In the genomic region with DNA sequence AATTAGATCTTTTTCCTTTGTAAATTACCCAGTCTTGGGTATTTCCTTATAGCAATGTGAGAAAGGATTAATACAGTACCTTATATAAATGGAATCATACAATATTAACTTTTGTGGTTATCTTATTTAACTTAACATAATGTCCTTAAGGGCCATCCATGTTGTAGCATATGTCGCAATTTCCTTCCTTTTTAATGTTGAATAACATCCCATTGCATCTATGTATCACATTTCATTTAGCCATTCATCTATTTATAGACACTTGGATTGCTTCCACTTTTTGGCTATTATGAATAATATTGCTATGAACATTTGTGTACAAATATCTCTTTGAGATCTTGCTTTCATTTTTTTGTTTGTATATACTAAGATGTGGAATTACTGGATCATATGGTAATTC, we compare ENCODE assay signal across 18 cellular contexts.
A peak's percentile ranks its signal among the peaks of the same experiment; 100 is the strongest.
DNase-seq lines count a peak whose midpoint lies in the region; ATAC-seq, FAIRE-seq and TF ChIP-seq lines count a peak whose summit lies in the region.
"Had no signal": no experiment of that assay in that cellular context is flagged by ENCODE, and none has a peak within 500 bp of the region (broad histone marks: within the 10 kb centered on the region; RNA-seq: fewer than 3 reads in every experiment).

No MANE protein-coding gene starts in this region.

- no peak for TF ChIP-seq EP300 in K562 (IDR thresholded peaks at IDR 0.05; ENCODE audit: low read length)

- H3K9ac ChIP-seq in GM23248, result no peak overlapping the region
- no peak overlapping the region for H3K9ac ChIP-seq in K562 (ENCODE audit: insufficient read depth in 1 of 2, low read depth in 2 of 2, low read length in 2 of 2)

- intact Hi-C loops in K562 (cut with micrococcal nuclease), result no loop called here

- CTCF ChIA-PET in K562 (lab: Yijun Ruan, JAX; ENCODE audit: low intra/inter-chr PET ratio), result no interaction called here

- no peaks in the 10 kb centered on the region for H3K9me1 ChIP-seq in K562 (ENCODE audit: control insufficient read depth, insufficient read depth, low read length)

- H3K4me1 ChIP-seq in GM23248 (ENCODE audit: insufficient read depth) (no peaks in the 10 kb centered on the region), K562 (replicated peaks in 1 of 2; ENCODE audit: control insufficient read depth in 2 of 2, insufficient read depth in 2 of 2, low read length in 2 of 2) (no peaks in the 10 kb centered on the region)
- H3K4me1 ChIP-seq: Caco-2, SJSA1 had no signal

- no TSS peak for BruUV-seq in K562 (replicated peaks; lab: Mats Ljungman, UMichigan)

- H3K4me2 ChIP-seq in GM23248 (ENCODE audit: unreplicated experiment) (no peak overlapping the region), K562 (ENCODE audit: insufficient read depth, low read length) (no peak overlapping the region)

- no peaks in the 10 kb centered on the region for H3K9me2 ChIP-seq in GM23248 (ENCODE audit: insufficient read depth)

- FAIRE-seq in K562 (lab: Jason Lieb, UNC), result no peak
- FAIRE-seq: HTR-8/SVneo had no signal

- H3K27ac ChIP-seq in GM23248, result no peak overlapping the region
- H3K27ac ChIP-seq in K562 (ENCODE audit: extremely low read depth, low read depth, low read length), result no peak overlapping the region
- no peak overlapping the region for H3K27ac ChIP-seq in WERI-Rb-1
- H3K27ac ChIP-seq: HL-60, SJSA1 had no signal

- no peak for TF ChIP-seq POLR2A in K562 (conservative IDR thresholded peaks at IDR 0.05)

- no peak for TF ChIP-seq RAD21 in K562 (CRISPR knock-in tag; conservative IDR thresholded peaks at IDR 0.05 in 1 of 2, IDR thresholded peaks at IDR 0.05 in 1 of 2)

- H3K9me3 ChIP-seq in GM23248 (ENCODE audit: low read depth), result no peaks in the 10 kb centered on the region
- no peaks in the 10 kb centered on the region for H3K9me3 ChIP-seq in K562 (replicated peaks; ENCODE audit: control insufficient read depth, insufficient read depth, low read depth, low read length)
- no peaks in the 10 kb centered on the region for H3K9me3 ChIP-seq in WERI-Rb-1 (ENCODE audit: severe bottlenecking)
- H3K9me3 ChIP-seq: Caco-2, SJSA1 had no signal

- ATAC-seq in K562 (no peak), HG03039 (IDR thresholded peaks at IDR 0.05; ENCODE audit: unreplicated experiment) (no peak), GM19463 (IDR thresholded peaks at IDR 0.05; ENCODE audit: unreplicated experiment) (no peak), HG03432 (IDR thresholded peaks at IDR 0.05; ENCODE audit: unreplicated experiment) (no peak)

- TF ChIP-seq CTCF in K562 (IDR thresholded peaks at IDR 0.05 in 2 of 3, conservative IDR thresholded peaks at IDR 0.05 in 1 of 3; ENCODE audit: insufficient read depth in 2 of 3, low read depth in 1 of 3, low read length in 3 of 3), result no peak
- TF ChIP-seq CTCF in fibroblast of pulmonary artery (IDR thresholded peaks at IDR 0.05; ENCODE audit: low read length, missing control alignments), result no peak
- no peak for TF ChIP-seq CTCF in WERI-Rb-1 (IDR thresholded peaks at IDR 0.05; ENCODE audit: low read depth, low read length)

- no peaks in the 10 kb centered on the region for H3F3A ChIP-seq in GM23248 (ENCODE audit: insufficient read depth)

- no peaks in the 10 kb centered on the region for H3K27me3 ChIP-seq in GM23248 (replicated peaks; ENCODE audit: insufficient read depth)
- H3K27me3 ChIP-seq in K562 (ENCODE audit: control insufficient read depth in 2 of 2, insufficient read depth in 2 of 2, low read length in 2 of 2), result no peaks in the 10 kb centered on the region
- no peaks in the 10 kb centered on the region for H3K27me3 ChIP-seq in WERI-Rb-1 (ENCODE audit: insufficient read depth, low read depth, severe bottlenecking)
- H3K27me3 ChIP-seq: SJSA1 had no signal

- POLR2A ChIA-PET in K562 (lab: Yijun Ruan, JAX), result no interaction called here

- H4K20me1 ChIP-seq in GM23248 (ENCODE audit: insufficient read depth) (no peaks in the 10 kb centered on the region), K562 (replicated peaks; ENCODE audit: control insufficient read depth, insufficient read depth, low read length) (no peaks in the 10 kb centered on the region)

- in situ Hi-C loops in GM23248 (cut with MboI), result no loop called here
- in situ Hi-C loops in K562 (cut with MboI), result no loop called here

- H2AFZ ChIP-seq in GM23248 (no peak overlapping the region), K562 (ENCODE audit: low read depth, low read length) (no peak overlapping the region)

- no peaks in the 10 kb centered on the region for H3K36me3 ChIP-seq in GM23248 (ENCODE audit: low read depth)
- no peaks in the 10 kb centered on the region for H3K36me3 ChIP-seq in K562 (ENCODE audit: control insufficient read depth, insufficient read depth, low read length)
- no peaks in the 10 kb centered on the region for H3K36me3 ChIP-seq in WERI-Rb-1
- H3K36me3 ChIP-seq: SJSA1 had no signal

- H3K79me2 ChIP-seq in GM23248 (ENCODE audit: insufficient read depth), result no peaks in the 10 kb centered on the region
- no peaks in the 10 kb centered on the region for H3K79me2 ChIP-seq in K562 (ENCODE audit: control insufficient read depth, insufficient read depth, low read length)

- WGBS in GM23248 (ENCODE audit: low coverage in 1 of 2, low lambda C conversion rate in 2 of 2, missing lambda C conversion rate in 2 of 2), 2 experiments, result 18 to 20% methylated on average over 1 of the region's 1 CpG
- 0% methylated on average over 1 of the region's 1 CpG for WGBS in K562 (ENCODE audit: insufficient coverage, low coverage, missing lambda C conversion rate)

- H3K4me3 ChIP-seq in GM23248 (no peak overlapping the region), K562 (no peak overlapping the region), fibroblast of pulmonary artery (replicated peaks; ENCODE audit: low read depth, low read length) (no peak overlapping the region), WERI-Rb-1 (ENCODE audit: low read depth, low read length) (no peak overlapping the region)
- H3K4me3 ChIP-seq: SJSA1 had no signal

- DNase-seq in GM23248 (peak; percentile 1), Kasumi-1 (lab: John Stamatoyannopoulos, UW) (peak; percentile 58 to 63), K562 (ENCODE audit: extremely low read depth in 1 of 4, low spot score in 3 of 4) (no peak), fibroblast of pulmonary artery (ENCODE audit: low read depth) (peak; percentile 69), WERI-Rb-1 (no peak)
- DNase-seq: Caco-2; CD4-positive, CD25-positive, alpha-beta regulatory T cell; HFFc6; NCI-H1105 treated with DMSO at 0.1 percent for 48 hours; NCI-H1694 treated with DMSO at 0.1 percent for 48 hours; NCI-H345; NCI-H526 had no signal

TF ChIP-seq in K562, 482 proteins besides CTCF, POLR2A, EP300 and RAD21:
- TF ChIP-seq XRCC5 (IDR thresholded peaks at IDR 0.05; ENCODE audit: low read depth, low read length) (no peak), CEBPB (tag; IDR thresholded peaks at IDR 0.05) (0 out of 2 replicates have a peak, but pooled peaks have one; percentile 14)

Comparison
In these comparisons a context has a peak if more than half of its experiments do, and no peak if none do; other contexts are left out.
1. DNase-seq: peak in GM23248 (single experiment), Kasumi-1 (2 of 2) and fibroblast of pulmonary artery (single experiment); none in K562 (0 of 4) and WERI-Rb-1 (single experiment).